ENCODE assay signal across 8 cellular contexts in the genomic region with DNA sequence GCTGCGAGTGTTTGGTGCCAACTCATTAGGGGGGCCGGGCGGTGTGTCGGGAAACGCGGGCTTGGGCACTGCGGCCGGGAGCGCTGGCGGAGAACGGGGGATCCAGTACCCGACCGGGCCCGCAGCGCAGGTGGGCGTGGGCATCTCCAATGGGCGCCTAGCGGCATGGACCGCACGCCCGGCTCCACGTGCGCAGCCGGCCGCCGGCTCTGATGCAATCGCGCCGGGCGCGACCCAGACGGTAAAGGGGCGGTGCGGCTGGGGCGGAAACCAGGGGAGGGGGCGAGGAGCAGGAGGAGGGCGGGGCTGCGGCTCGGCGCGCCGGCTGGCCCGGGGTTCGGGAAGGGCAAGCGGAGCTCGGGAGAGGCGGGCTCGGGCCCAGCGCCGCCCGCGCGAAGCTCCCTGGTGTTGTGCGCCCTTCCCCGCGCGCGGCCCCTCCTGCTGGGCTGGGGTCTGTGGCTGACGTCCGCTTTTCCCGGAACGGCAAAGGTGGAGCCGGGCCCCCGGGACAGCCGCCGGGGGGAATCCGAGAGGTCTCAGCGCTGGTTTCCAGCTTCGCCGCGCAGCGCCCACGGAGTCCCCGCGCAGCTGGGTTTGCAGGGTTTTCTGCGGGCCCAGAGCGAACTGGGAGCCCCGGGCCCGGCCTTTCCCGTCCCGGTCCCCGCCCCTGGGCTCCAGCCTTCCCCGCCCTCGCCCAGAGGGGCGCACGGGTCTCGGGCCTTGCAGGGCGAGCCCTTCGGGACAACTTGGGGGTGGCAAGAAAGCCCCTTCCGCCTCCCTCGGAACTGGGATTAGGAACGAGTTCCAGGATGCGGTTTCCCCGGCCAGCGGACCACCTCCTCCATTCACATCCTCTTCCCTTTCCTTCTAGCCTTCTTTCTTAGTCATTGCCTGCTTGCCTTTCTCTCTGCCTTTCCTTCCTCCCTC. TPM values are rescaled to one million over a fixed set of nuclear protein-coding genes. Genes with fewer than 3 reads are reported as not detected.
A peak's percentile ranks its signal among the peaks of the same experiment; 100 is the strongest.
DNase-seq lines count a peak whose midpoint lies in the region; ATAC-seq and TF ChIP-seq lines count a peak whose summit lies in the region.

No MANE protein-coding gene starts in this region.

- CTCF ChIA-PET in CD4-positive, alpha-beta memory T cell (lab: Charles Lee; ENCODE audit: partially characterized antibody) = interaction anchor here (2.0 kb wide), 1 partner anchor 30 kb away, joined by 5 read pairs; no protein-coding TSS in a partner anchor

- no peaks in the 10 kb centered on the region for H3K36me3 ChIP-seq in CD4-positive, alpha-beta memory T cell (ENCODE audit: insufficient read depth, low read length)

- H3K4me3 Mint-ChIP-seq in CD4-positive, alpha-beta memory T cell = peak overlapping the region; percentile 84 to 95 (median 90)
- H3K4me3 Mint-ChIP-seq in endothelial cell (ENCODE audit: unreplicated experiment) = peak overlapping the region; percentile 96

- no peaks in the 10 kb centered on the region for H3K9me3 ChIP-seq in CD4-positive, alpha-beta memory T cell (ENCODE audit: control insufficient read depth in 1 of 2, low read length in 2 of 2)

- H3K27me3 Mint-ChIP-seq in CD4-positive, alpha-beta memory T cell = peaks cover 5 to 9% of the 10 kb centered on the region in 2 donors
- peaks cover 17% of the 10 kb centered on the region for H3K27me3 Mint-ChIP-seq in endothelial cell (ENCODE audit: unreplicated experiment)

- peaks cover 14% of the 10 kb centered on the region for H3K4me1 ChIP-seq in CD4-positive, alpha-beta memory T cell (ENCODE audit: insufficient read depth, low read length)

- peak; percentile 61 to 78 (median 73) for DNase-seq in CD4-positive, alpha-beta memory T cell
- DNase-seq in NOMO-1 treated with dmso at 0.1 percent for 144 hours (lab: John Stamatoyannopoulos, UW; ENCODE audit: unreplicated experiment) (peak; percentile 54), endothelial cell (ENCODE audit: low spot score) (peak; percentile 95), middle frontal gyrus (ENCODE audit: extremely low spot score, low spot score) (peak; percentile 43)
- DNase-seq in activated CD8-positive, alpha-beta memory T cell treated with anti-CD3 and anti-CD28 coated beads, Interleukin-2, amount 50 U/mL, for 4 hours = peak; percentile 86
- DNase-seq in stimulated activated CD8-positive, alpha-beta memory T cell treated with anti-CD3 and anti-CD28 coated beads, Interleukin-15, amount 100 ng/mL, for 48 hours (ENCODE audit: low read depth in 2 of 2) = peak; percentile 75 to 81

- POLR2A ChIA-PET in CD4-positive, alpha-beta memory T cell (lab: Charles Lee; ENCODE audit: partially characterized antibody) = interaction anchor here (1.2 to 1.8 kb wide), 3 partner anchors 138 to 586 kb away, joined by 3 to 6 read pairs (median 5); partner anchors contain the start of gene RMND1

- peak overlapping the region; percentile 79 to 93 (median 89) for H3K27ac Mint-ChIP-seq in CD4-positive, alpha-beta memory T cell
- peak overlapping the region; percentile 100 for H3K27ac Mint-ChIP-seq in endothelial cell (ENCODE audit: unreplicated experiment)

- peak overlapping the region; percentile 29 for H3K27ac ChIP-seq in CD4-positive, alpha-beta memory T cell (ENCODE audit: low read depth, low read length)

- no peaks in the 10 kb centered on the region for H3K9me3 Mint-ChIP-seq in CD4-positive, alpha-beta memory T cell
- H3K9me3 Mint-ChIP-seq in endothelial cell (ENCODE audit: unreplicated experiment) = no peaks in the 10 kb centered on the region

- peak overlapping the region; percentile 12 to 59 for H3K4me3 ChIP-seq in CD4-positive, alpha-beta memory T cell (ENCODE audit: low read length in 2 of 2)

- H3K4me1 Mint-ChIP-seq in CD4-positive, alpha-beta memory T cell = peaks cover 6 to 14% (median 9%) of the 10 kb centered on the region in 4 donors
- H3K4me1 Mint-ChIP-seq in endothelial cell (ENCODE audit: unreplicated experiment) = peaks cover 28% of the 10 kb centered on the region

- ATAC-seq in GM19372 (IDR thresholded peaks at IDR 0.05; ENCODE audit: low read depth, unreplicated experiment) (peak; percentile 68), HG03469 (IDR thresholded peaks at IDR 0.05; ENCODE audit: unreplicated experiment) (peak; percentile 53)

- intact Hi-C loops in CD4-positive, alpha-beta memory T cell (cut with micrococcal nuclease) = loop anchor here (5.0 kb wide), 1 partner anchor 526 kb away; the partner anchor contains the start of gene ZBTB2

- no peaks in the 10 kb centered on the region for H3K36me3 Mint-ChIP-seq in CD4-positive, alpha-beta memory T cell
- H3K36me3 Mint-ChIP-seq in endothelial cell (ENCODE audit: low read depth, unreplicated experiment) = peaks cover 21% of the 10 kb centered on the region

- no peak for TF ChIP-seq CTCF in endothelial cell (IDR thresholded peaks at IDR 0.05; ENCODE audit: unreplicated experiment)

- H3K27me3 ChIP-seq in CD4-positive, alpha-beta memory T cell (ENCODE audit: insufficient read depth, low read length) = no peaks in the 10 kb centered on the region

RNA-seq across cellular contexts. Expression of gene MTHFD1L, which starts 0.9 kb away (rescaled TPM):
- 10 to 100 TPM in 1 of 2 experiments, 1 to 10 TPM in 1; 8.6 to 11.1 TPM for total RNA-seq in CD4-positive, alpha-beta memory T cell
- 1 to 10 TPM; 3.7 to 9.2 TPM for polyA plus RNA-seq in CD4-positive, alpha-beta memory T cell
- total RNA-seq in endothelial cell (ENCODE audit: unreplicated experiment) = 66.0 TPM

Comparison
In these comparisons a context has a peak if more than half of its experiments do, and no peak if none do; other contexts are left out.
1. Peak in every context shown above with its lines: DNase-seq, ATAC-seq, H3K4me3 ChIP-seq and H3K27ac ChIP-seq.
2. DNase-seq: peak in every context shown above with its lines; median percentile 95 in endothelial cell; 86 in activated CD8-positive, alpha-beta memory T cell treated with anti-CD3 and anti-CD28 coated beads, Interleukin-2, amount 50 U/mL, for 4 hours; 78 in stimulated activated CD8-positive, alpha-beta memory T cell treated with anti-CD3 and anti-CD28 coated beads, Interleukin-15, amount 100 ng/mL, for 48 hours; 73 in CD4-positive, alpha-beta memory T cell; 54 in NOMO-1 treated with dmso at 0.1 percent for 144 hours; 43 in middle frontal gyrus.